15 cellular contexts compared by ENCODE assay signal in the genomic region with DNA sequence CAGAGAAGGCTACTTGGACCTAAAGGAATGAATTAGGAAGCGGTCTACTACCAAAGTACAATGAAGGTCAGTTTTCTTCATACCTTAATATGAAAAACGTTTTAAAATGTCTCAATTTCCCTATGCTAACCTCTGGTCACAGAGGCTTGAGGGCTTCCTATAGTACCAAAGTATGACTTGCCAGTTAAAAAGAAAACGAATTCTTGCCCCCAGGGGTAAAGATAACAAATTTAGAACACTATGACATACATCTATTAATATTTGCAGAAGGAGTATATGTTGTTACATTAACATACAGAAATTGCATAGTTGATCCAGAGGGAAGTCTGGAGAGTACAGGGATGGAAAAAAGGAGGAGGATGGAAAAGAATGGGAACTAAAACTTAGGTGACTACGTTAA. TPM values are rescaled to one million over a fixed set of nuclear protein-coding genes. Genes with fewer than 3 reads are reported as not detected.
A peak's percentile ranks its signal among the peaks of the same experiment; 100 is the strongest.
DNase-seq lines count a peak whose midpoint lies in the region; ATAC-seq and TF ChIP-seq lines count a peak whose summit lies in the region.
"Had no signal": no experiment of that assay in that cellular context is flagged by ENCODE, and none has a peak within 500 bp of the region (broad histone marks: within the 10 kb centered on the region; RNA-seq: fewer than 3 reads in every experiment).

No MANE protein-coding gene starts in this region.

- DNase-seq in activated CD4-positive, alpha-beta T cell treated with anti-CD3 and anti-CD28 coated beads, Interleukin-2, amount 10 ng/mL, durations not matched to agents 24 days and 14 days: no peak
- no peak for DNase-seq in activated CD4-positive, alpha-beta T cell treated with anti-CD3 and anti-CD28 coated beads, Interleukin-2, amount 50 U/mL, for 48 hours
- DNase-seq in glutamatergic neuron (no peak), head of caudate nucleus (no peak), NCI-H2107 treated with DMSO at 0.1 percent for 48 hours (lab: John Stamatoyannopoulos, UW; ENCODE audit: unreplicated experiment) (no peak), Calu3 (no peak)
- DNase-seq: activated naive CD8-positive, alpha-beta T cell treated with anti-CD3 and anti-CD28 coated beads, Interleukin-2, amount 10 ng/mL, durations not matched to agents 7 days and 5 days; HCEC 1CT; NCI-H2081 treated with DMSO at 0.1 percent for 48 hours; NCI-H526 treated with DMSO at 0.1 percent for 48 hours; retina; SK-N-SH had no signal

- TF ChIP-seq CTCF in glutamatergic neuron (IDR thresholded peaks at IDR 0.05; ENCODE audit: partially characterized antibody, unreplicated experiment) (no peak), Calu3 (IDR thresholded peaks at IDR 0.05; ENCODE audit: unreplicated experiment) (no peak)

- H3K27me3 Mint-ChIP-seq in activated CD4-positive, alpha-beta T cell treated with anti-CD3 and anti-CD28 coated beads, Interleukin-2, amount 10 ng/mL, durations not matched to agents 24 days and 14 days: no peaks in the 10 kb centered on the region
- H3K27me3 Mint-ChIP-seq in IgD-negative memory B cell (no peaks in the 10 kb centered on the region), glutamatergic neuron (ENCODE audit: unreplicated experiment) (no peaks in the 10 kb centered on the region), Calu3 (ENCODE audit: unreplicated experiment) (no peaks in the 10 kb centered on the region)
- no peaks in the 10 kb centered on the region for H3K27me3 Mint-ChIP-seq in stimulated activated memory B cell treated with anti-CD40 and anti-IgM and Interleukin-4, amounts not matched to agents 10 μg/mL and 1 μg/mL and 100 μg/mL, for 72 hours
- H3K27me3 Mint-ChIP-seq: activated naive CD8-positive, alpha-beta T cell treated with anti-CD3 and anti-CD28 coated beads, Interleukin-2, amount 10 ng/mL, durations not matched to agents 7 days and 5 days had no signal

- no peak overlapping the region for H3K4me3 Mint-ChIP-seq in activated CD4-positive, alpha-beta T cell treated with anti-CD3 and anti-CD28 coated beads, Interleukin-2, amount 10 ng/mL, durations not matched to agents 24 days and 14 days
- H3K4me3 Mint-ChIP-seq in IgD-negative memory B cell (peak overlapping the region in 1 of 4 donors; percentile 9), glutamatergic neuron (ENCODE audit: unreplicated experiment) (peak overlapping the region; percentile 35), Calu3 (ENCODE audit: low read depth, unreplicated experiment) (no peak overlapping the region)
- no peak overlapping the region for H3K4me3 Mint-ChIP-seq in stimulated activated memory B cell treated with anti-CD40 and anti-IgM and Interleukin-4, amounts not matched to agents 10 μg/mL and 1 μg/mL and 100 μg/mL, for 72 hours
- H3K4me3 Mint-ChIP-seq: activated naive CD8-positive, alpha-beta T cell treated with anti-CD3 and anti-CD28 coated beads, Interleukin-2, amount 10 ng/mL, durations not matched to agents 7 days and 5 days; endodermal cell had no signal

- peak overlapping the region; percentile 34 for H3K27ac Mint-ChIP-seq in activated CD4-positive, alpha-beta T cell treated with anti-CD3 and anti-CD28 coated beads, Interleukin-2, amount 10 ng/mL, durations not matched to agents 24 days and 14 days
- peak overlapping the region in 2 of 3 donors; percentile 60 to 81 for H3K27ac Mint-ChIP-seq in IgD-negative memory B cell
- peak overlapping the region; percentile 12 for H3K27ac Mint-ChIP-seq in glutamatergic neuron (ENCODE audit: unreplicated experiment)
- peak overlapping the region; percentile 41 for H3K27ac Mint-ChIP-seq in stimulated activated memory B cell treated with anti-CD40 and anti-IgM and Interleukin-4, amounts not matched to agents 10 μg/mL and 1 μg/mL and 100 μg/mL, for 72 hours
- H3K27ac Mint-ChIP-seq in Calu3 (ENCODE audit: unreplicated experiment): no peak overlapping the region
- H3K27ac Mint-ChIP-seq: activated naive CD8-positive, alpha-beta T cell treated with anti-CD3 and anti-CD28 coated beads, Interleukin-2, amount 10 ng/mL, durations not matched to agents 7 days and 5 days had no signal

- BruUV-seq in Calu3 (replicated peaks; lab: Mats Ljungman, UMichigan): no TSS peak

- intact Hi-C loops in activated CD4-positive, alpha-beta T cell treated with anti-CD3 and anti-CD28 coated beads, Interleukin-2, amount 10 ng/mL, durations not matched to agents 24 days and 14 days (cut with micrococcal nuclease): no loop called here
- intact Hi-C loops in head of caudate nucleus (cut with DNase I): no loop called here
- intact Hi-C loops in Calu3 (cut with micrococcal nuclease; ENCODE audit: unreplicated experiment): no loop called here

- no peak for ATAC-seq in stimulated activated memory B cell treated with anti-CD40 and anti-IgM and Interleukin-4, amounts not matched to agents 10 μg/mL and 1 μg/mL and 100 μg/mL, for 72 hours

- CTCF ChIA-PET in Calu3 (lab: Charles Lee): no interaction called here

- peaks cover 53% of the 10 kb centered on the region for H3K4me1 Mint-ChIP-seq in activated CD4-positive, alpha-beta T cell treated with anti-CD3 and anti-CD28 coated beads, Interleukin-2, amount 10 ng/mL, durations not matched to agents 24 days and 14 days
- H3K4me1 Mint-ChIP-seq in IgD-negative memory B cell (peaks cover 65 to 82% (median 66%) of the 10 kb centered on the region in 3 donors), glutamatergic neuron (ENCODE audit: low read depth, unreplicated experiment) (peaks cover 37% of the 10 kb centered on the region), Calu3 (ENCODE audit: low read depth, unreplicated experiment) (peaks cover 51% of the 10 kb centered on the region)
- H3K4me1 Mint-ChIP-seq in stimulated activated memory B cell treated with anti-CD40 and anti-IgM and Interleukin-4, amounts not matched to agents 10 μg/mL and 1 μg/mL and 100 μg/mL, for 72 hours: peaks cover 74% of the 10 kb centered on the region

- peaks cover 60% of the 10 kb centered on the region for H3K36me3 Mint-ChIP-seq in activated CD4-positive, alpha-beta T cell treated with anti-CD3 and anti-CD28 coated beads, Interleukin-2, amount 10 ng/mL, durations not matched to agents 24 days and 14 days (ENCODE audit: low read depth)
- H3K36me3 Mint-ChIP-seq in IgD-negative memory B cell (peaks cover 5% of the 10 kb centered on the region), glutamatergic neuron (ENCODE audit: unreplicated experiment) (no peaks in the 10 kb centered on the region), Calu3 (ENCODE audit: insufficient read depth, unreplicated experiment) (peaks cover 26% of the 10 kb centered on the region)
- peaks cover 44% of the 10 kb centered on the region for H3K36me3 Mint-ChIP-seq in stimulated activated memory B cell treated with anti-CD40 and anti-IgM and Interleukin-4, amounts not matched to agents 10 μg/mL and 1 μg/mL and 100 μg/mL, for 72 hours

- no peaks in the 10 kb centered on the region for H3K9me3 Mint-ChIP-seq in activated CD4-positive, alpha-beta T cell treated with anti-CD3 and anti-CD28 coated beads, Interleukin-2, amount 10 ng/mL, durations not matched to agents 24 days and 14 days
- H3K9me3 Mint-ChIP-seq in IgD-negative memory B cell: no peaks in the 10 kb centered on the region
- H3K9me3 Mint-ChIP-seq in glutamatergic neuron (ENCODE audit: unreplicated experiment): no peaks in the 10 kb centered on the region
- H3K9me3 Mint-ChIP-seq in stimulated activated memory B cell treated with anti-CD40 and anti-IgM and Interleukin-4, amounts not matched to agents 10 μg/mL and 1 μg/mL and 100 μg/mL, for 72 hours: no peaks in the 10 kb centered on the region
- H3K9me3 Mint-ChIP-seq in Calu3 (ENCODE audit: low read depth, unreplicated experiment): no peaks in the 10 kb centered on the region
- H3K9me3 Mint-ChIP-seq: activated naive CD8-positive, alpha-beta T cell treated with anti-CD3 and anti-CD28 coated beads, Interleukin-2, amount 10 ng/mL, durations not matched to agents 7 days and 5 days; endodermal cell had no signal

RNA-seq across cellular contexts. Expression of a gene that starts 13.8 kb away (rescaled TPM):
- total RNA-seq in activated CD4-positive, alpha-beta T cell treated with anti-CD3 and anti-CD28 coated beads, Interleukin-2, amount 10 ng/mL, durations not matched to agents 24 days and 14 days: 104 and 106 TPM in 2 replicates
- polyA plus RNA-seq in IgD-negative memory B cell: 239 TPM
- 126 TPM for total RNA-seq in glutamatergic neuron (ENCODE audit: unreplicated experiment)
- total RNA-seq in Calu3 (2022): 37.7 and 39.1 TPM in 2 replicates
